ENCODE assay signal across 1 cellular context in genomic region chr4:1130318-1131186, GRCh38.
TF ChIP-seq lines count a peak whose summit lies in the region.

No MANE protein-coding gene starts in this region.

TF ChIP-seq in HepG2, 621 proteins besides CTCF, POLR2A, EP300 and RAD21 (continued from another document and continues in another):
- TF ChIP-seq SSRP1 (CRISPR knock-in tag; IDR thresholded peaks at IDR 0.05) (no peak), ATF3 (CRISPR knock-in tag; IDR thresholded peaks at IDR 0.05) (no peak), RELA (CRISPR knock-in tag; IDR thresholded peaks at IDR 0.05) (no peak), ZNF484 (CRISPR knock-in tag; IDR thresholded peaks at IDR 0.05; ENCODE audit: borderline replicate concordance, low read depth) (no peak), YEATS2 (CRISPR knock-in tag; IDR thresholded peaks at IDR 0.05; ENCODE audit: borderline replicate concordance) (peak; percentile 32; the same call in 1 of the 2 replicates), REPIN1 (CRISPR knock-in tag; IDR thresholded peaks at IDR 0.05; ENCODE audit: borderline replicate concordance, low read depth) (no peak), E2F1 (CRISPR knock-in tag; IDR thresholded peaks at IDR 0.05) (no peak), DBP (CRISPR knock-in tag; IDR thresholded peaks at IDR 0.05; ENCODE audit: not compliant biosample characterization) (no peak), ZNF619 (CRISPR knock-in tag; IDR thresholded peaks at IDR 0.05) (no peak), CREB1 (IDR thresholded peaks at IDR 0.05) (no peak), CREB1 (CRISPR knock-in tag; IDR thresholded peaks at IDR 0.05) (no peak), DMTF1 (CRISPR knock-in tag; IDR thresholded peaks at IDR 0.05) (no peak), BATF2 (CRISPR knock-in tag; IDR thresholded peaks at IDR 0.05) (no peak), KLF12 (CRISPR knock-in tag; IDR thresholded peaks at IDR 0.05; ENCODE audit: borderline replicate concordance) (no peak), ZNF263 (CRISPR knock-in tag; IDR thresholded peaks at IDR 0.05) (peak; percentile 95), RFXANK (CRISPR knock-in tag; IDR thresholded peaks at IDR 0.05) (no peak), FOSL1 (CRISPR knock-in tag; IDR thresholded peaks at IDR 0.05; ENCODE audit: borderline replicate concordance) (no peak), ZNF207 (IDR thresholded peaks at IDR 0.05; ENCODE audit: borderline replicate concordance) (no peak), ZNF639 (CRISPR knock-in tag; conservative IDR thresholded peaks at IDR 0.05) (no peak), HNRNPLL (IDR thresholded peaks at IDR 0.05; ENCODE audit: low read depth, low read length, poor library complexity, severe bottlenecking) (no peak), ZNF225 (CRISPR knock-in tag; IDR thresholded peaks at IDR 0.05) (no peak), ZNF878 (CRISPR knock-in tag; IDR thresholded peaks at IDR 0.05) (no peak), CHD2 (IDR thresholded peaks at IDR 0.05; ENCODE audit: low read depth, low read length) (no peak), KLF9 (CRISPR knock-in tag; IDR thresholded peaks at IDR 0.05; ENCODE audit: low read depth) (no peak), ZSCAN29 (CRISPR knock-in tag; conservative IDR thresholded peaks at IDR 0.05) (no peak), HMGA1 (CRISPR knock-in tag; conservative IDR thresholded peaks at IDR 0.05) (no peak), GATAD1 (CRISPR knock-in tag; IDR thresholded peaks at IDR 0.05) (no peak), ARID2 (CRISPR knock-in tag; IDR thresholded peaks at IDR 0.05; ENCODE audit: borderline replicate concordance) (no peak), ZMYM3 (CRISPR knock-in tag; IDR thresholded peaks at IDR 0.05) (no peak), ZSCAN22 (CRISPR knock-in tag; IDR thresholded peaks at IDR 0.05) (no peak), NCOA2 (CRISPR knock-in tag; IDR thresholded peaks at IDR 0.05) (no peak), ZNF253 (CRISPR knock-in tag; IDR thresholded peaks at IDR 0.05; ENCODE audit: borderline replicate concordance) (no peak), ZNF703 (CRISPR knock-in tag; IDR thresholded peaks at IDR 0.05; ENCODE audit: borderline replicate concordance) (no peak), NFKB2 (CRISPR knock-in tag; IDR thresholded peaks at IDR 0.05; ENCODE audit: borderline replicate concordance) (no peak), MED1 (CRISPR knock-in tag; IDR thresholded peaks at IDR 0.05) (no peak), ZBTB37 (CRISPR knock-in tag; IDR thresholded peaks at IDR 0.05) (no peak), NONO (IDR thresholded peaks at IDR 0.05) (no peak), NONO (CRISPR knock-in tag; conservative IDR thresholded peaks at IDR 0.05) (no peak; the same call in 1 of the 2 replicates), ZNF292 (CRISPR knock-in tag; IDR thresholded peaks at IDR 0.05; ENCODE audit: borderline replicate concordance, low read depth) (no peak), ZSCAN12 (CRISPR knock-in tag; IDR thresholded peaks at IDR 0.05) (no peak), ZNF224 (CRISPR knock-in tag; IDR thresholded peaks at IDR 0.05) (no peak), FIP1L1 (IDR thresholded peaks at IDR 0.05; ENCODE audit: borderline replicate concordance, insufficient read depth, low read depth, low read length) (no peak), FOXP1 (IDR thresholded peaks at IDR 0.05) (no peak), FOXP1 (CRISPR knock-in tag; IDR thresholded peaks at IDR 0.05) (no peak)
- TF ChIP-seq, protein P1, sequence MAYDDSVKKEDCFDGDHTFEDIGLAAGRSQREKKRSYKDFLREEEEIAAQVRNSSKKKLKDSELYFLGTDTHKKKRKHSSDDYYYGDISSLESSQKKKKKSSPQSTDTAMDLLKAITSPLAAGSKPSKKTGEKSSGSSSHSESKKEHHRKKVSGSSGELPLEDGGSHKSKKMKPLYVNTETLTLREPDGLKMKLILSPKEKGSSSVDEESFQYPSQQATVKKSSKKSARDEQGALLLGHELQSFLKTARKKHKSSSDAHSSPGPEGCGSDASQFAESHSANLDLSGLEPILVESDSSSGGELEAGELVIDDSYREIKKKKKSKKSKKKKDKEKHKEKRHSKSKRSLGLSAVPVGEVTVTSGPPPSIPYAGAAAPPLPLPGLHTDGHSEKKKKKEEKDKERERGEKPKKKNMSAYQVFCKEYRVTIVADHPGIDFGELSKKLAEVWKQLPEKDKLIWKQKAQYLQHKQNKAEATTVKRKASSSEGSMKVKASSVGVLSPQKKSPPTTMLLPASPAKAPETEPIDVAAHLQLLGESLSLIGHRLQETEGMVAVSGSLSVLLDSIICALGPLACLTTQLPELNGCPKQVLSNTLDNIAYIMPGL (CRISPR knock-in tag; IDR thresholded peaks at IDR 0.05; ENCODE audit: borderline replicate concordance in 1 of 2, low read depth in 1 of 2) = peak in 1 of 2 experiments; percentile 38; a peak in 1 of 4 replicates
- TF ChIP-seq, protein P2, sequence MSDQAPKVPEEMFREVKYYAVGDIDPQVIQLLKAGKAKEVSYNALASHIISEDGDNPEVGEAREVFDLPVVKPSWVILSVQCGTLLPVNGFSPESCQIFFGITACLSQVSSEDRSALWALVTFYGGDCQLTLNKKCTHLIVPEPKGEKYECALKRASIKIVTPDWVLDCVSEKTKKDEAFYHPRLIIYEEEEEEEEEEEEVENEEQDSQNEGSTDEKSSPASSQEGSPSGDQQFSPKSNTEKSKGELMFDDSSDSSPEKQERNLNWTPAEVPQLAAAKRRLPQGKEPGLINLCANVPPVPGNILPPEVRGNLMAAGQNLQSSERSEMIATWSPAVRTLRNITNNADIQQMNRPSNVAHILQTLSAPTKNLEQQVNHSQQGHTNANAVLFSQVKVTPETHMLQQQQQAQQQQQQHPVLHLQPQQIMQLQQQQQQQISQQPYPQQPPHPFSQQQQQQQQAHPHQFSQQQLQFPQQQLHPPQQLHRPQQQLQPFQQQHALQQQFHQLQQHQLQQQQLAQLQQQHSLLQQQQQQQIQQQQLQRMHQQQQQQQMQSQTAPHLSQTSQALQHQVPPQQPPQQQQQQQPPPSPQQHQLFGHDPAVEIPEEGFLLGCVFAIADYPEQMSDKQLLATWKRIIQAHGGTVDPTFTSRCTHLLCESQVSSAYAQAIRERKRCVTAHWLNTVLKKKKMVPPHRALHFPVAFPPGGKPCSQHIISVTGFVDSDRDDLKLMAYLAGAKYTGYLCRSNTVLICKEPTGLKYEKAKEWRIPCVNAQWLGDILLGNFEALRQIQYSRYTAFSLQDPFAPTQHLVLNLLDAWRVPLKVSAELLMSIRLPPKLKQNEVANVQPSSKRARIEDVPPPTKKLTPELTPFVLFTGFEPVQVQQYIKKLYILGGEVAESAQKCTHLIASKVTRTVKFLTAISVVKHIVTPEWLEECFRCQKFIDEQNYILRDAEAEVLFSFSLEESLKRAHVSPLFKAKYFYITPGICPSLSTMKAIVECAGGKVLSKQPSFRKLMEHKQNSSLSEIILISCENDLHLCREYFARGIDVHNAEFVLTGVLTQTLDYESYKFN (CRISPR knock-in tag; conservative IDR thresholded peaks at IDR 0.05) = no peak
- TF ChIP-seq, protein P3, sequence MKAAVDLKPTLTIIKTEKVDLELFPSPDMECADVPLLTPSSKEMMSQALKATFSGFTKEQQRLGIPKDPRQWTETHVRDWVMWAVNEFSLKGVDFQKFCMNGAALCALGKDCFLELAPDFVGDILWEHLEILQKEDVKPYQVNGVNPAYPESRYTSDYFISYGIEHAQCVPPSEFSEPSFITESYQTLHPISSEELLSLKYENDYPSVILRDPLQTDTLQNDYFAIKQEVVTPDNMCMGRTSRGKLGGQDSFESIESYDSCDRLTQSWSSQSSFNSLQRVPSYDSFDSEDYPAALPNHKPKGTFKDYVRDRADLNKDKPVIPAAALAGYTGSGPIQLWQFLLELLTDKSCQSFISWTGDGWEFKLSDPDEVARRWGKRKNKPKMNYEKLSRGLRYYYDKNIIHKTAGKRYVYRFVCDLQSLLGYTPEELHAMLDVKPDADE (CRISPR knock-in tag; IDR thresholded peaks at IDR 0.05) = no peak
- TF ChIP-seq, protein P4, sequence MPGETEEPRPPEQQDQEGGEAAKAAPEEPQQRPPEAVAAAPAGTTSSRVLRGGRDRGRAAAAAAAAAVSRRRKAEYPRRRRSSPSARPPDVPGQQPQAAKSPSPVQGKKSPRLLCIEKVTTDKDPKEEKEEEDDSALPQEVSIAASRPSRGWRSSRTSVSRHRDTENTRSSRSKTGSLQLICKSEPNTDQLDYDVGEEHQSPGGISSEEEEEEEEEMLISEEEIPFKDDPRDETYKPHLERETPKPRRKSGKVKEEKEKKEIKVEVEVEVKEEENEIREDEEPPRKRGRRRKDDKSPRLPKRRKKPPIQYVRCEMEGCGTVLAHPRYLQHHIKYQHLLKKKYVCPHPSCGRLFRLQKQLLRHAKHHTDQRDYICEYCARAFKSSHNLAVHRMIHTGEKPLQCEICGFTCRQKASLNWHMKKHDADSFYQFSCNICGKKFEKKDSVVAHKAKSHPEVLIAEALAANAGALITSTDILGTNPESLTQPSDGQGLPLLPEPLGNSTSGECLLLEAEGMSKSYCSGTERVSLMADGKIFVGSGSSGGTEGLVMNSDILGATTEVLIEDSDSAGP (CRISPR knock-in tag; IDR thresholded peaks at IDR 0.05; ENCODE audit: borderline replicate concordance) = no peak
- TF ChIP-seq, protein P5, sequence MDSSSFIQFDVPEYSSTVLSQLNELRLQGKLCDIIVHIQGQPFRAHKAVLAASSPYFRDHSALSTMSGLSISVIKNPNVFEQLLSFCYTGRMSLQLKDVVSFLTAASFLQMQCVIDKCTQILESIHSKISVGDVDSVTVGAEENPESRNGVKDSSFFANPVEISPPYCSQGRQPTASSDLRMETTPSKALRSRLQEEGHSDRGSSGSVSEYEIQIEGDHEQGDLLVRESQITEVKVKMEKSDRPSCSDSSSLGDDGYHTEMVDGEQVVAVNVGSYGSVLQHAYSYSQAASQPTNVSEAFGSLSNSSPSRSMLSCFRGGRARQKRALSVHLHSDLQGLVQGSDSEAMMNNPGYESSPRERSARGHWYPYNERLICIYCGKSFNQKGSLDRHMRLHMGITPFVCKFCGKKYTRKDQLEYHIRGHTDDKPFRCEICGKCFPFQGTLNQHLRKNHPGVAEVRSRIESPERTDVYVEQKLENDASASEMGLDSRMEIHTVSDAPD (CRISPR knock-in tag; IDR thresholded peaks at IDR 0.05) = no peak
- TF ChIP-seq, protein P6, sequence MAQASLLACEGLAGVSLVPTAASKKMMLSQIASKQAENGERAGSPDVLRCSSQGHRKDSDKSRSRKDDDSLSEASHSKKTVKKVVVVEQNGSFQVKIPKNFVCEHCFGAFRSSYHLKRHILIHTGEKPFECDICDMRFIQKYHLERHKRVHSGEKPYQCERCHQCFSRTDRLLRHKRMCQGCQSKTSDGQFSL (CRISPR knock-in tag; IDR thresholded peaks at IDR 0.05) = peak; percentile 33; the same call in 1 of the 2 replicates
